In genomic region chr11:23021287-23021863, GRCh38 we compare ENCODE assay signal across 8 cellular contexts.
DNase-seq lines count a peak whose midpoint lies in the region; ATAC-seq, FAIRE-seq and TF ChIP-seq lines count a peak whose summit lies in the region.

No MANE protein-coding gene starts in this region.

- no peak for ATAC-seq in heart right ventricle
- no peak for ATAC-seq in Right ventricle myocardium superior (ENCODE audit: poor library complexity)
- no peak for ATAC-seq in HG02840 (IDR thresholded peaks at IDR 0.05; ENCODE audit: low FRiP score, unreplicated experiment)

- peak; percentile 72 for FAIRE-seq in endothelial cell of umbilical vein (lab: Jason Lieb, UNC)

- H3K27me3 ChIP-seq in heart right ventricle: no peaks in the 10 kb centered on the region
- H3K27me3 ChIP-seq in endothelial cell of umbilical vein (ENCODE audit: control insufficient read depth in 2 of 2, insufficient read depth in 2 of 2, low read length in 2 of 2): no peaks in the 10 kb centered on the region
- H3K27me3 ChIP-seq in neural progenitor cell: no peaks in the 10 kb centered on the region

- 12 to 15% methylated on average over 4 of the region's 4 CpGs for WGBS in heart right ventricle, 2 donors

- no peaks in the 10 kb centered on the region for H3K9me3 ChIP-seq in heart right ventricle
- no peaks in the 10 kb centered on the region for H3K9me3 ChIP-seq in endothelial cell of umbilical vein (replicated peaks; ENCODE audit: control insufficient read depth, insufficient read depth, low read length)
- H3K9me3 ChIP-seq in neural progenitor cell (ENCODE audit: low read depth): no peaks in the 10 kb centered on the region

- H3F3A ChIP-seq in neural progenitor cell (ENCODE audit: low read depth): no peaks in the 10 kb centered on the region

- no peak overlapping the region for H2AFZ ChIP-seq in endothelial cell of umbilical vein (ENCODE audit: low read depth, low read length)
- H2AFZ ChIP-seq in neural progenitor cell (replicated peaks): no peak overlapping the region

- POLR2A ChIA-PET in endothelial cell of umbilical vein (lab: Charles Lee): no interaction called here

- no TSS peak for BruUV-seq in endothelial cell of umbilical vein (replicated peaks; lab: Mats Ljungman, UMichigan)

- no peak overlapping the region for H3K4me3 Mint-ChIP-seq in HFFc6
- no peak overlapping the region for H3K4me3 Mint-ChIP-seq in neural progenitor cell

- CTCF ChIA-PET in endothelial cell of umbilical vein (lab: Charles Lee): interaction anchor here (1.0 to 3.9 kb wide), 12 partner anchors 14 to 1365 kb away, joined by 3 to 47 read pairs (median 5); no protein-coding TSS in a partner anchor

- H3K79me2 ChIP-seq in endothelial cell of umbilical vein (ENCODE audit: control insufficient read depth, insufficient read depth, low read length) (no peaks in the 10 kb centered on the region), neural progenitor cell (ENCODE audit: low read depth) (no peaks in the 10 kb centered on the region)

- H3K9me3 Mint-ChIP-seq in HFFc6: no peaks in the 10 kb centered on the region
- H3K9me3 Mint-ChIP-seq in neural progenitor cell: no peaks in the 10 kb centered on the region

- H3K4me3 ChIP-seq in heart right ventricle: no peak overlapping the region
- H3K4me3 ChIP-seq in endothelial cell of umbilical vein (replicated peaks in 1 of 3; ENCODE audit: insufficient read depth in 1 of 3, low read depth in 1 of 3, low read length in 3 of 3): no peak overlapping the region
- no peak overlapping the region for H3K4me3 ChIP-seq in neural progenitor cell

- H3K27me3 Mint-ChIP-seq in HFFc6 (ENCODE audit: insufficient read depth) (no peaks in the 10 kb centered on the region; the same call in 1 of the 2 replicates), neural progenitor cell (ENCODE audit: insufficient read depth, low read depth) (no peaks in the 10 kb centered on the region)

- TF ChIP-seq POLR2A in endothelial cell of umbilical vein (IDR thresholded peaks at IDR 0.05; ENCODE audit: low read depth, low read length): no peak

- no peaks in the 10 kb centered on the region for H3K36me3 ChIP-seq in heart right ventricle
- no peaks in the 10 kb centered on the region for H3K36me3 ChIP-seq in endothelial cell of umbilical vein (ENCODE audit: control insufficient read depth in 2 of 2, extremely low read depth in 1 of 2, insufficient read depth in 2 of 2, low read length in 2 of 2)
- H3K36me3 ChIP-seq in neural progenitor cell: no peaks in the 10 kb centered on the region

- DNase-seq in heart right ventricle: no peak
- DNase-seq in Right ventricle myocardium superior: no peak
- DNase-seq in HFFc6: peak; percentile 12
- peak; percentile 63 for DNase-seq in NCI-H2227 (lab: John Stamatoyannopoulos, UW; ENCODE audit: unreplicated experiment)
- DNase-seq in endothelial cell of umbilical vein (ENCODE audit: low read depth, low spot score): peak; percentile 33
- DNase-seq in neural progenitor cell (ENCODE audit: low spot score): peak; percentile 59
- no peak for DNase-seq in SKM-1 treated with dmso at 0.1 percent for 144 hours (lab: John Stamatoyannopoulos, UW; ENCODE audit: unreplicated experiment)

- H4K20me1 ChIP-seq in endothelial cell of umbilical vein (replicated peaks; ENCODE audit: control insufficient read depth, extremely low read depth, insufficient read depth, low read length) (no peaks in the 10 kb centered on the region), neural progenitor cell (ENCODE audit: low read depth) (no peaks in the 10 kb centered on the region)

- intact Hi-C loops in heart right ventricle (cut with DNase I): no loop called here
- intact Hi-C loops in Right ventricle myocardium superior (cut with DNase I): no loop called here
- intact Hi-C loops in endothelial cell of umbilical vein (cut with micrococcal nuclease): loop anchor here (1.0 to 5.0 kb wide), 6 partner anchors 91 to 1365 kb away; no protein-coding TSS in a partner anchor

- H3K27ac ChIP-seq in heart right ventricle: no peak overlapping the region
- no peak overlapping the region for H3K27ac ChIP-seq in endothelial cell of umbilical vein (ENCODE audit: insufficient read depth, low read depth, low read length)
- no peak overlapping the region for H3K27ac ChIP-seq in neural progenitor cell

- H3K4me2 ChIP-seq in endothelial cell of umbilical vein (ENCODE audit: insufficient read depth, low read length) (no peak overlapping the region), neural progenitor cell (no peak overlapping the region)

- H3K4me1 Mint-ChIP-seq in HFFc6 (ENCODE audit: low read depth) (peaks cover 13% of the 10 kb centered on the region; the same call in 1 of the 2 replicates), neural progenitor cell (no peaks in the 10 kb centered on the region)

- no peaks in the 10 kb centered on the region for H3K4me1 ChIP-seq in heart right ventricle
- no peaks in the 10 kb centered on the region for H3K4me1 ChIP-seq in endothelial cell of umbilical vein (ENCODE audit: control insufficient read depth, extremely low read depth, insufficient read depth, low read length)
- no peaks in the 10 kb centered on the region for H3K4me1 ChIP-seq in neural progenitor cell

- peak in 7 of 9 donors; percentile 53 to 64 (median 55) for TF ChIP-seq CTCF in heart right ventricle (IDR thresholded peaks at IDR 0.05)
- peak; percentile 84 for TF ChIP-seq CTCF in HFFc6 (IDR thresholded peaks at IDR 0.05)
- peak; percentile 60 to 66 for TF ChIP-seq CTCF in endothelial cell of umbilical vein (IDR thresholded peaks at IDR 0.05; ENCODE audit: extremely low read depth in 1 of 2, insufficient read depth in 1 of 2, low read depth in 1 of 2, low read length in 2 of 2)
- peak; percentile 87 for TF ChIP-seq CTCF in neural progenitor cell (IDR thresholded peaks at IDR 0.05)

- dilution Hi-C loops in endothelial cell of umbilical vein (cut with MboI; ENCODE audit: extremely low pct_ligation_motif_present, low sequenced_read_pairs): no loop called here

- H3K9ac ChIP-seq in endothelial cell of umbilical vein (replicated peaks; ENCODE audit: extremely low read depth, insufficient read depth, low read length) (no peak overlapping the region), neural progenitor cell (no peak overlapping the region)

- no peaks in the 10 kb centered on the region for H3K9me1 ChIP-seq in endothelial cell of umbilical vein (replicated peaks; ENCODE audit: control insufficient read depth, extremely low read depth, insufficient read depth, low read length)

- H3K27ac Mint-ChIP-seq in HFFc6 (no peak overlapping the region), neural progenitor cell (no peak overlapping the region)

- H3K36me3 Mint-ChIP-seq in HFFc6 (ENCODE audit: low read depth) (no peaks in the 10 kb centered on the region), neural progenitor cell (no peaks in the 10 kb centered on the region)

TF ChIP-seq in endothelial cell of umbilical vein, 7 proteins besides CTCF, POLR2A, EP300 and RAD21:
- TF ChIP-seq MAX (IDR thresholded peaks at IDR 0.05; ENCODE audit: insufficient read depth, insufficient read length) (no peak), FOS (IDR thresholded peaks at IDR 0.05; ENCODE audit: borderline replicate concordance, insufficient read depth, low read length) (no peak), EZH2 (IDR thresholded peaks at IDR 0.05; ENCODE audit: borderline replicate concordance, low read depth, low read length, severe bottlenecking) (no peak), MYC (IDR thresholded peaks at IDR 0.05; ENCODE audit: low read depth, low read length) (no peak), POLR2AphosphoS5 (IDR thresholded peaks at IDR 0.05; ENCODE audit: insufficient read depth, low read depth, low read length) (no peak), JUN (IDR thresholded peaks at IDR 0.05; ENCODE audit: borderline replicate concordance, insufficient read depth, insufficient read length, low read depth) (no peak), GATA2 (IDR thresholded peaks at IDR 0.05; ENCODE audit: insufficient read depth, insufficient read length, low read depth, low read length) (no peak)

Comparison
In these comparisons a context has a peak if more than half of its experiments do, and no peak if none do; other contexts are left out.
1. DNase-seq: peak in HFFc6 (single experiment), NCI-H2227 (single experiment), endothelial cell of umbilical vein (single experiment) and neural progenitor cell (single experiment); none in heart right ventricle (0 of 2), Right ventricle myocardium superior (single experiment) and SKM-1 treated with dmso at 0.1 percent for 144 hours (single experiment).
2. Peak in every context shown above with its lines, with median percentiles within 50 percentile points of each other: CTCF ChIP-seq.